36 cellular contexts compared by ENCODE assay signal in genomic region chr7:83419013-83419412, GRCh38.
DNase-seq lines count a peak whose midpoint lies in the region; ATAC-seq, FAIRE-seq and TF ChIP-seq lines count a peak whose summit lies in the region.
"Had no signal": no experiment of that assay in that cellular context is flagged by ENCODE, and none has a peak within 500 bp of the region (broad histone marks: within the 10 kb centered on the region; RNA-seq: fewer than 3 reads in every experiment).

No MANE protein-coding gene starts in this region.

- H4K8ac ChIP-seq in H1 (ENCODE audit: extremely low read depth, insufficient read depth, low read length): no peak overlapping the region

- H2BK15ac ChIP-seq in H1 (ENCODE audit: low read length): no peak overlapping the region

- no peak for ATAC-seq in SK-N-SH treated with all-trans-retinoic acid at 6 μM for 48 hours
- no peak for ATAC-seq in GM21367 (IDR thresholded peaks at IDR 0.05; ENCODE audit: unreplicated experiment)
- no peak for ATAC-seq in activated CD8-positive, alpha-beta T cell treated with anti-CD3 and anti-CD28 coated beads for 36 hours
- ATAC-seq: A549; CD8-positive, alpha-beta T cell had no signal

- no peak overlapping the region for H2AFZ ChIP-seq in SK-N-SH (ENCODE audit: low read depth)
- no peak overlapping the region for H2AFZ ChIP-seq in H1 (ENCODE audit: low read length)

- TF ChIP-seq EP300 in SK-N-SH (IDR thresholded peaks at IDR 0.05; ENCODE audit: borderline replicate concordance in 1 of 2, low read depth in 1 of 2, low read length in 1 of 2): no peak
- no peak for TF ChIP-seq EP300 in H1 (IDR thresholded peaks at IDR 0.05; ENCODE audit: borderline replicate concordance in 1 of 2, low read depth in 2 of 2, low read length in 2 of 2)

- H3K27me3 ChIP-seq in SK-N-SH (ENCODE audit: insufficient read depth) (no peaks in the 10 kb centered on the region), H1 (replicated peaks in 1 of 4; ENCODE audit: control insufficient read depth in 3 of 4, extremely low read depth in 1 of 4, insufficient read depth in 3 of 4, low read length in 3 of 4) (no peaks in the 10 kb centered on the region)
- H3K27me3 ChIP-seq: BE2C; BLaER1; BLaER1 treated with 17β-estradiol and CSF1 and Interleukin-3, amounts not matched to agents 10 nM and 100 nM had no signal

- H3K27ac Mint-ChIP-seq in activated CD8-positive, alpha-beta T cell treated with anti-CD3 and anti-CD28 coated beads for 36 hours: no peak overlapping the region
- H3K27ac Mint-ChIP-seq: B cell; CD14-positive monocyte; CD4-positive, alpha-beta memory T cell; CD4-positive, alpha-beta T cell; CD8-positive, alpha-beta memory T cell; CD8-positive, alpha-beta T cell had no signal

- no peak overlapping the region for H2BK20ac ChIP-seq in H1 (ENCODE audit: low read length)

- WGBS in SK-N-SH (ENCODE audit: low lambda C conversion rate): 46% methylated on average over 1 of the region's 1 CpG
- 95% methylated on average over 1 of the region's 1 CpG; no CpG with 5 or more reads in 1 of the 2 experiments for WGBS in H1 (ENCODE audit: extremely low coverage in 1 of 2, insufficient coverage in 1 of 2, insufficient read length in 1 of 2, insufficient replicate concordance in 2 of 2, low coverage in 1 of 2, low lambda C conversion rate in 2 of 2, missing lambda C conversion rate in 1 of 2), 2 experiments

- H3K79me2 ChIP-seq in SK-N-SH (ENCODE audit: insufficient read depth): no peaks in the 10 kb centered on the region
- no peaks in the 10 kb centered on the region for H3K79me2 ChIP-seq in H1 (ENCODE audit: control insufficient read depth in 1 of 2, insufficient read depth in 2 of 2, low read length in 2 of 2)

- H2BK120ac ChIP-seq in H1 (replicated peaks; ENCODE audit: low read depth, low read length): no peak overlapping the region

- no peak overlapping the region for H3K18ac ChIP-seq in H1 (ENCODE audit: extremely low read depth, low read length)

- H3K27ac ChIP-seq in SK-N-SH (ENCODE audit: low read depth in 2 of 2, low read length in 1 of 2) (no peak overlapping the region), HEK293 (ENCODE audit: extremely low read depth, low read depth, low read length) (no peak overlapping the region), H1 (ENCODE audit: low read depth, low read length) (no peak overlapping the region)
- H3K27ac ChIP-seq: 22Rv1; A549; BLaER1; BLaER1 treated with 17β-estradiol and CSF1 and Interleukin-3, amounts not matched to agents 10 nM and 100 nM; C4-2B had no signal

- H3K4me2 ChIP-seq in SK-N-SH (no peak overlapping the region), H1 (ENCODE audit: insufficient read depth in 1 of 2, low read depth in 2 of 2, low read length in 2 of 2) (no peak overlapping the region)
- H3K4me2 ChIP-seq: A549; BLaER1; BLaER1 treated with 17β-estradiol and CSF1 and Interleukin-3, amounts not matched to agents 10 nM and 100 nM had no signal

- H3K23ac ChIP-seq in H1 (ENCODE audit: insufficient read length): no peak overlapping the region

- no peak overlapping the region for H3K14ac ChIP-seq in H1 (ENCODE audit: insufficient read length)

- no peak overlapping the region for H3K56ac ChIP-seq in H1 (replicated peaks; ENCODE audit: insufficient read length, low read depth, low read length)

- H3F3A ChIP-seq in SK-N-SH (replicated peaks; ENCODE audit: insufficient read depth): no peaks in the 10 kb centered on the region

- H3K9me2 ChIP-seq in SK-N-SH: no peaks in the 10 kb centered on the region

- DNase-seq in SK-N-SH (no peak), H1 (ENCODE audit: low read depth in 1 of 2, low spot score in 2 of 2) (no peak), C1 segment of cervical spinal cord (lab: John Stamatoyannopoulos, UW) (no peak)
- no peak for DNase-seq in activated CD8-positive, alpha-beta T cell treated with anti-CD3 and anti-CD28 coated beads for 36 hours
- DNase-seq: 8988T; ACHN; AML-193; BE2C; Caco-2; Calu3; CD4-positive, alpha-beta memory T cell; CD4-positive, alpha-beta T cell; CD4-positive, CD25-positive, alpha-beta regulatory T cell; CD8-positive, alpha-beta memory T cell; CD8-positive, alpha-beta T cell; COR-L47; DMS 273 treated with DMSO at 0.1 percent for 48 hours; DMS153; DMS53; DMS79; DMS79 treated with DMSO at 0.1 percent for 48 hours; DND-41; EL had no signal

- intact Hi-C loops in activated CD8-positive, alpha-beta T cell treated with anti-CD3 and anti-CD28 coated beads for 36 hours (cut with micrococcal nuclease): no loop called here

- POLR2A ChIA-PET in SK-N-SH (lab: Yijun Ruan, JAX) (no interaction called here), HEK293 (lab: Yijun Ruan, JAX) (no interaction called here), H1 (lab: Charles Lee; ENCODE audit: partially characterized antibody) (interaction anchor here (1.4 kb wide), 1 partner anchor 48 kb away, joined by 3 read pairs; no protein-coding TSS in a partner anchor)
- POLR2A ChIA-PET in activated CD8-positive, alpha-beta T cell treated with anti-CD3 and anti-CD28 coated beads for 36 hours (lab: Charles Lee): no interaction called here

- no peak overlapping the region for H3K4me3 Mint-ChIP-seq in activated CD8-positive, alpha-beta T cell treated with anti-CD3 and anti-CD28 coated beads for 36 hours
- H3K4me3 Mint-ChIP-seq: B cell; CD14-positive monocyte; CD4-positive, alpha-beta memory T cell; CD4-positive, alpha-beta T cell; CD4-positive, CD25-positive, alpha-beta regulatory T cell; CD8-positive, alpha-beta memory T cell; CD8-positive, alpha-beta T cell had no signal

- H3K36me3 ChIP-seq in SK-N-SH (replicated peaks in 1 of 2; ENCODE audit: control insufficient read depth in 1 of 2, insufficient read depth in 2 of 2, low read length in 1 of 2) (no peaks in the 10 kb centered on the region), HEK293 (ENCODE audit: control insufficient read depth in 2 of 2, insufficient read depth in 1 of 2, low read length in 2 of 2) (no peaks in the 10 kb centered on the region), H1 (ENCODE audit: control insufficient read depth in 2 of 4, insufficient read depth in 4 of 4, low read length in 3 of 4) (no peaks in the 10 kb centered on the region)
- H3K36me3 ChIP-seq: BE2C; BLaER1; BLaER1 treated with 17β-estradiol and CSF1 and Interleukin-3, amounts not matched to agents 10 nM and 100 nM had no signal

- H3K9me3 ChIP-seq in SK-N-SH (no peaks in the 10 kb centered on the region), HEK293 (ENCODE audit: control insufficient read depth, insufficient read depth, low read depth, low read length) (no peaks in the 10 kb centered on the region), H1 (ENCODE audit: insufficient read depth in 2 of 2, low read depth in 1 of 2, low read length in 1 of 2) (no peaks in the 10 kb centered on the region)
- H3K9me3 ChIP-seq: A549; BE2C; BLaER1; BLaER1 treated with 17β-estradiol and CSF1 and Interleukin-3, amounts not matched to agents 10 nM and 100 nM; Caco-2 had no signal

- no peak overlapping the region for H4K91ac ChIP-seq in H1 (replicated peaks; ENCODE audit: insufficient read length, low read length)

- H3K36me3 Mint-ChIP-seq in activated CD8-positive, alpha-beta T cell treated with anti-CD3 and anti-CD28 coated beads for 36 hours (ENCODE audit: low read depth): no peaks in the 10 kb centered on the region
- H3K36me3 Mint-ChIP-seq: CD14-positive monocyte; CD4-positive, alpha-beta memory T cell; CD4-positive, CD25-positive, alpha-beta regulatory T cell; CD8-positive, alpha-beta memory T cell; CD8-positive, alpha-beta T cell had no signal

- no peak overlapping the region for H3K9ac ChIP-seq in SK-N-SH
- no peak overlapping the region for H3K9ac ChIP-seq in H1 (replicated peaks in 1 of 4; ENCODE audit: extremely low read depth in 1 of 4, low read depth in 3 of 4, low read length in 3 of 4)
- H3K9ac ChIP-seq: BLaER1; BLaER1 treated with 17β-estradiol and CSF1 and Interleukin-3, amounts not matched to agents 10 nM and 100 nM had no signal

- H3K4me1 ChIP-seq in SK-N-SH (ENCODE audit: control insufficient read depth in 1 of 2, insufficient read depth in 2 of 2, low read depth in 1 of 2, low read length in 1 of 2): peaks cover 0 to 4% of the 10 kb centered on the region in 2 experiments; a peak in 1 of 4 replicates
- H3K4me1 ChIP-seq in HEK293 (ENCODE audit: control insufficient read depth, insufficient read depth, low read length): peaks cover 2% of the 10 kb centered on the region; the same call in 1 of the 2 replicates
- peaks cover 0 to 14% (median 2%) of the 10 kb centered on the region in 4 experiments; a peak in 2 of 7 replicates for H3K4me1 ChIP-seq in H1 (replicated peaks in 1 of 4; ENCODE audit: control insufficient read depth in 3 of 4, insufficient read depth in 4 of 4, low read length in 3 of 4)
- H3K4me1 ChIP-seq: A549; BLaER1; BLaER1 treated with 17β-estradiol and CSF1 and Interleukin-3, amounts not matched to agents 10 nM and 100 nM; Caco-2 had no signal

- no peaks in the 10 kb centered on the region for H4K20me1 ChIP-seq in SK-N-SH (ENCODE audit: insufficient read depth)
- no peaks in the 10 kb centered on the region for H4K20me1 ChIP-seq in H1 (replicated peaks in 1 of 2; ENCODE audit: control insufficient read depth in 1 of 2, insufficient read depth in 2 of 2, low read length in 2 of 2)
- H4K20me1 ChIP-seq: BLaER1; BLaER1 treated with 17β-estradiol and CSF1 and Interleukin-3, amounts not matched to agents 10 nM and 100 nM had no signal

- TF ChIP-seq POLR2A in H1 (IDR thresholded peaks at IDR 0.05; ENCODE audit: control extremely low read depth in 1 of 2, low read depth in 2 of 2, low read length in 2 of 2): no peak

- H3K9me3 Mint-ChIP-seq in activated CD8-positive, alpha-beta T cell treated with anti-CD3 and anti-CD28 coated beads for 36 hours: peaks cover 6% of the 10 kb centered on the region
- H3K9me3 Mint-ChIP-seq: CD14-positive monocyte had no signal

- H3K4me3 ChIP-seq in SK-N-SH (ENCODE audit: low read depth in 2 of 2, low read length in 1 of 2) (no peak overlapping the region), HEK293 (ENCODE audit: low read depth, low read length) (no peak overlapping the region), H1 (ENCODE audit: extremely low read depth in 1 of 4, insufficient read depth in 2 of 4, low read depth in 3 of 4, low read length in 4 of 4) (no peak overlapping the region)
- H3K4me3 ChIP-seq: A549; BLaER1; BLaER1 treated with 17β-estradiol and CSF1 and Interleukin-3, amounts not matched to agents 10 nM and 100 nM had no signal

- no peaks in the 10 kb centered on the region for H3K23me2 ChIP-seq in H1 (ENCODE audit: low read depth, low read length)

- H3K27me3 Mint-ChIP-seq in activated CD8-positive, alpha-beta T cell treated with anti-CD3 and anti-CD28 coated beads for 36 hours: no peaks in the 10 kb centered on the region
- H3K27me3 Mint-ChIP-seq: B cell; CD4-positive, alpha-beta memory T cell; CD4-positive, alpha-beta T cell; CD4-positive, CD25-positive, alpha-beta regulatory T cell; CD8-positive, alpha-beta memory T cell had no signal

- TF ChIP-seq CTCF in SK-N-SH (IDR thresholded peaks at IDR 0.05) (no peak), HEK293 (tag by site-specific recombination; IDR thresholded peaks at IDR 0.05) (no peak), H1 (IDR thresholded peaks at IDR 0.05; ENCODE audit: control extremely low read depth in 1 of 3, insufficient read depth in 1 of 3, low read depth in 1 of 3, low read length in 3 of 3) (no peak)
- TF ChIP-seq CTCF in activated CD8-positive, alpha-beta T cell treated with anti-CD3 and anti-CD28 coated beads for 36 hours (IDR thresholded peaks at IDR 0.05): no peak

- no peak for TF ChIP-seq RAD21 in SK-N-SH (IDR thresholded peaks at IDR 0.05; ENCODE audit: low read length)
- no peak for TF ChIP-seq RAD21 in H1 (IDR thresholded peaks at IDR 0.05 in 1 of 2, conservative IDR thresholded peaks at IDR 0.05 in 1 of 2; ENCODE audit: low read depth in 2 of 2, low read length in 2 of 2)

- H2BK12ac ChIP-seq in H1 (ENCODE audit: low read depth, low read length): no peak overlapping the region

- CTCF ChIA-PET in SK-N-SH (lab: Yijun Ruan, JAX) (interaction anchor here (1.7 kb wide), 1 partner anchor 237 kb away, joined by 4 read pairs; no protein-coding TSS in a partner anchor), HEK293 (lab: Yijun Ruan, JAX) (no interaction called here), H1 (lab: Charles Lee; ENCODE audit: partially characterized antibody) (interaction anchor here (1.5 kb wide), 1 partner anchor 9 kb away, joined by 5 read pairs; no protein-coding TSS in a partner anchor)
- CTCF ChIA-PET in activated CD8-positive, alpha-beta T cell treated with anti-CD3 and anti-CD28 coated beads for 36 hours (lab: Charles Lee): no interaction called here

- no peak overlapping the region for H4K5ac ChIP-seq in H1 (ENCODE audit: insufficient read length, low read depth, low read length)

- H3K4ac ChIP-seq in H1 (replicated peaks; ENCODE audit: insufficient read length, low read depth, low read length): no peak overlapping the region

- no peaks in the 10 kb centered on the region for H3K79me1 ChIP-seq in H1 (ENCODE audit: low read depth, low read length)

- FAIRE-seq in H1 (lab: Jason Lieb, UNC): no peak
- peak; percentile 21 for FAIRE-seq in islet of Langerhans (lab: Jason Lieb, UNC)
- FAIRE-seq: A204.1, A549, D721Med had no signal

- H3K4me1 Mint-ChIP-seq in activated CD8-positive, alpha-beta T cell treated with anti-CD3 and anti-CD28 coated beads for 36 hours (ENCODE audit: low read depth): no peaks in the 10 kb centered on the region
- H3K4me1 Mint-ChIP-seq: B cell; CD14-positive monocyte; CD4-positive, alpha-beta memory T cell; CD4-positive, CD25-positive, alpha-beta regulatory T cell; CD8-positive, alpha-beta memory T cell had no signal

- H2AK5ac ChIP-seq in H1 (ENCODE audit: low read depth, low read length): no peak overlapping the region

- H2BK5ac ChIP-seq in H1 (ENCODE audit: low read depth, low read length): no peak overlapping the region

Comparison
In these comparisons a context has a peak if more than half of its experiments do, and no peak if none do; other contexts are left out.
1. CTCF ChIA-PET loops: an anchor here in SK-N-SH (1.7 kb wide) and H1 (1.5 kb wide); none called in HEK293 and activated CD8-positive, alpha-beta T cell treated with anti-CD3 and anti-CD28 coated beads for 36 hours.